Comparison of ENCODE assay signal across 1 cellular context in the genomic region with DNA sequence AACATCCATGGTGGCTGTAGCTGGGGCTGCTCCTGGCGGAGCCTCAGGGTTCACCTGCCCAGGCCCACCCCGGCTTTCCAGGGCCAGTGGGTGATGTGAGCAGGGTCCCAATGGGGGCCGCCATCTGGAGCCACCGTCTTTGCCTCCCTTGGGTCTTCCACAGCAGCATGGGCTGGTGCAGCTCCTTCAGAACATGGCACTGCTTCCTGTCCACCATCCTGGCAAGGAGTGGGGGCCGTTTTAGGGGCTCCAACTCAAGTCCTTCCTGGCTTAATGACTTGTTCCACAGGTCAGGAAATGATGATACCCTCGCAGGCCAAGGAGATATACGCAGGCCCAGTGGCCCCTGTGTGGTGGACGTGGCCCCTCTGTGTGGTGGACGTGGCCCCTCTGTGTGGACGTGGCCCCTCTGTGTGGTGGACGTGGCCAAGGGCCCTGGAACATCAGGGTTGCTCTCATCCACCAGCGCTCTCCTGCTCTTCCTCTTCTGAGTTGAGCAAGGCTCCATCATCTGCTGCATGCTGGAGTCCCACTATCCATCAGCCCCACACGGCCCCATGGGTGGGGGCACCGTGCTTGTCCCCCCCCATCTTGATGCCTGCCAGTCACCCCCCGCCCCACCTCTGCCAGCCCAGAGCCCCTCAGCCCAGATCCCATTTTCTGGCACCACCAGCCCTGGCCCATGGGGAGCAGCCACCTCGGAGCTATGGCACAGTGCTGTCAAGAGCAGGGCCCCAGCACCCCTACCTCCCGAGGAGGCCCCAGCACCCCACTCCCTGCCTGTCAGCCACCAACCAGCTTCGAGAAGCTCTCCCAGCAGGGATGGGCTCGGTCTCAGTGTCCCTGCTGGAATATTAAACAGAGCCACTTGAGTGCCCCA.
TF ChIP-seq lines count a peak whose summit lies in the region.

No MANE protein-coding gene starts in this region.

TF ChIP-seq in HEK293, 187 proteins besides CTCF, POLR2A, EP300 and RAD21 (continued from another document):
- TF ChIP-seq, protein P1, sequence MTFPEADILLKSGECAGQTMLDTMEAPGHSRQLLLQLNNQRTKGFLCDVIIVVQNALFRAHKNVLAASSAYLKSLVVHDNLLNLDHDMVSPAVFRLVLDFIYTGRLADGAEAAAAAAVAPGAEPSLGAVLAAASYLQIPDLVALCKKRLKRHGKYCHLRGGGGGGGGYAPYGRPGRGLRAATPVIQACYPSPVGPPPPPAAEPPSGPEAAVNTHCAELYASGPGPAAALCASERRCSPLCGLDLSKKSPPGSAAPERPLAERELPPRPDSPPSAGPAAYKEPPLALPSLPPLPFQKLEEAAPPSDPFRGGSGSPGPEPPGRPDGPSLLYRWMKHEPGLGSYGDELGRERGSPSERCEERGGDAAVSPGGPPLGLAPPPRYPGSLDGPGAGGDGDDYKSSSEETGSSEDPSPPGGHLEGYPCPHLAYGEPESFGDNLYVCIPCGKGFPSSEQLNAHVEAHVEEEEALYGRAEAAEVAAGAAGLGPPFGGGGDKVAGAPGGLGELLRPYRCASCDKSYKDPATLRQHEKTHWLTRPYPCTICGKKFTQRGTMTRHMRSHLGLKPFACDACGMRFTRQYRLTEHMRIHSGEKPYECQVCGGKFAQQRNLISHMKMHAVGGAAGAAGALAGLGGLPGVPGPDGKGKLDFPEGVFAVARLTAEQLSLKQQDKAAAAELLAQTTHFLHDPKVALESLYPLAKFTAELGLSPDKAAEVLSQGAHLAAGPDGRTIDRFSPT (tag by site-specific recombination; IDR thresholded peaks at IDR 0.05), result no peak
- TF ChIP-seq ZNF214 (tag by site-specific recombination; IDR thresholded peaks at IDR 0.05; ENCODE audit: borderline replicate concordance) (no peak), GLIS2 (tag by site-specific recombination; IDR thresholded peaks at IDR 0.05) (0 out of 2 replicates have a peak, but pooled peaks have one; percentile 30), RBAK (tag by site-specific recombination; IDR thresholded peaks at IDR 0.05) (no peak), ZNF624 (tag by site-specific recombination; IDR thresholded peaks at IDR 0.05) (no peak), KLF16 (tag by site-specific recombination; IDR thresholded peaks at IDR 0.05) (no peak), ZSCAN30 (tag by site-specific recombination; IDR thresholded peaks at IDR 0.05) (no peak), ZNF221 (tag by site-specific recombination; IDR thresholded peaks at IDR 0.05; ENCODE audit: borderline replicate concordance) (no peak), ZNF560 (tag by site-specific recombination; IDR thresholded peaks at IDR 0.05; ENCODE audit: borderline replicate concordance) (no peak)
- TF ChIP-seq, protein P2, sequence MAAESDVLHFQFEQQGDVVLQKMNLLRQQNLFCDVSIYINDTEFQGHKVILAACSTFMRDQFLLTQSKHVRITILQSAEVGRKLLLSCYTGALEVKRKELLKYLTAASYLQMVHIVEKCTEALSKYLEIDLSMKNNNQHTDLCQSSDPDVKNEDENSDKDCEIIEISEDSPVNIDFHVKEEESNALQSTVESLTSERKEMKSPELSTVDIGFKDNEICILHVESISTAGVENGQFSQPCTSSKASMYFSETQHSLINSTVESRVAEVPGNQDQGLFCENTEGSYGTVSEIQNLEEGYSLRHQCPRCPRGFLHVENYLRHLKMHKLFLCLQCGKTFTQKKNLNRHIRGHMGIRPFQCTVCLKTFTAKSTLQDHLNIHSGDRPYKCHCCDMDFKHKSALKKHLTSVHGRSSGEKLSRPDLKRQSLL (tag by site-specific recombination; IDR thresholded peaks at IDR 0.05), result 0 out of 2 replicates have a peak, but pooled peaks have one; percentile 37
- TF ChIP-seq, protein P3, sequence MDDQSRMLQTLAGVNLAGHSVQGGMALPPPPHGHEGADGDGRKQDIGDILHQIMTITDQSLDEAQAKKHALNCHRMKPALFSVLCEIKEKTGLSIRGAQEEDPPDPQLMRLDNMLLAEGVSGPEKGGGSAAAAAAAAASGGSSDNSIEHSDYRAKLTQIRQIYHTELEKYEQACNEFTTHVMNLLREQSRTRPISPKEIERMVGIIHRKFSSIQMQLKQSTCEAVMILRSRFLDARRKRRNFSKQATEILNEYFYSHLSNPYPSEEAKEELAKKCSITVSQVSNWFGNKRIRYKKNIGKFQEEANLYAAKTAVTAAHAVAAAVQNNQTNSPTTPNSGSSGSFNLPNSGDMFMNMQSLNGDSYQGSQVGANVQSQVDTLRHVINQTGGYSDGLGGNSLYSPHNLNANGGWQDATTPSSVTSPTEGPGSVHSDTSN (CRISPR knock-in tag; IDR thresholded peaks at IDR 0.05), result no peak
- TF ChIP-seq, protein P4, sequence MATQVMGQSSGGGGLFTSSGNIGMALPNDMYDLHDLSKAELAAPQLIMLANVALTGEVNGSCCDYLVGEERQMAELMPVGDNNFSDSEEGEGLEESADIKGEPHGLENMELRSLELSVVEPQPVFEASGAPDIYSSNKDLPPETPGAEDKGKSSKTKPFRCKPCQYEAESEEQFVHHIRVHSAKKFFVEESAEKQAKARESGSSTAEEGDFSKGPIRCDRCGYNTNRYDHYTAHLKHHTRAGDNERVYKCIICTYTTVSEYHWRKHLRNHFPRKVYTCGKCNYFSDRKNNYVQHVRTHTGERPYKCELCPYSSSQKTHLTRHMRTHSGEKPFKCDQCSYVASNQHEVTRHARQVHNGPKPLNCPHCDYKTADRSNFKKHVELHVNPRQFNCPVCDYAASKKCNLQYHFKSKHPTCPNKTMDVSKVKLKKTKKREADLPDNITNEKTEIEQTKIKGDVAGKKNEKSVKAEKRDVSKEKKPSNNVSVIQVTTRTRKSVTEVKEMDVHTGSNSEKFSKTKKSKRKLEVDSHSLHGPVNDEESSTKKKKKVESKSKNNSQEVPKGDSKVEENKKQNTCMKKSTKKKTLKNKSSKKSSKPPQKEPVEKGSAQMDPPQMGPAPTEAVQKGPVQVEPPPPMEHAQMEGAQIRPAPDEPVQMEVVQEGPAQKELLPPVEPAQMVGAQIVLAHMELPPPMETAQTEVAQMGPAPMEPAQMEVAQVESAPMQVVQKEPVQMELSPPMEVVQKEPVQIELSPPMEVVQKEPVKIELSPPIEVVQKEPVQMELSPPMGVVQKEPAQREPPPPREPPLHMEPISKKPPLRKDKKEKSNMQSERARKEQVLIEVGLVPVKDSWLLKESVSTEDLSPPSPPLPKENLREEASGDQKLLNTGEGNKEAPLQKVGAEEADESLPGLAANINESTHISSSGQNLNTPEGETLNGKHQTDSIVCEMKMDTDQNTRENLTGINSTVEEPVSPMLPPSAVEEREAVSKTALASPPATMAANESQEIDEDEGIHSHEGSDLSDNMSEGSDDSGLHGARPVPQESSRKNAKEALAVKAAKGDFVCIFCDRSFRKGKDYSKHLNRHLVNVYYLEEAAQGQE (tag by site-specific recombination; IDR thresholded peaks at IDR 0.05), result no peak
- TF ChIP-seq, protein P5, sequence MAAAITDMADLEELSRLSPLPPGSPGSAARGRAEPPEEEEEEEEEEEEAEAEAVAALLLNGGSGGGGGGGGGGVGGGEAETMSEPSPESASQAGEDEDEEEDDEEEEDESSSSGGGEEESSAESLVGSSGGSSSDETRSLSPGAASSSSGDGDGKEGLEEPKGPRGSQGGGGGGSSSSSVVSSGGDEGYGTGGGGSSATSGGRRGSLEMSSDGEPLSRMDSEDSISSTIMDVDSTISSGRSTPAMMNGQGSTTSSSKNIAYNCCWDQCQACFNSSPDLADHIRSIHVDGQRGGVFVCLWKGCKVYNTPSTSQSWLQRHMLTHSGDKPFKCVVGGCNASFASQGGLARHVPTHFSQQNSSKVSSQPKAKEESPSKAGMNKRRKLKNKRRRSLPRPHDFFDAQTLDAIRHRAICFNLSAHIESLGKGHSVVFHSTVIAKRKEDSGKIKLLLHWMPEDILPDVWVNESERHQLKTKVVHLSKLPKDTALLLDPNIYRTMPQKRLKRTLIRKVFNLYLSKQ (tag by site-specific recombination; IDR thresholded peaks at IDR 0.05; ENCODE audit: borderline replicate concordance), result no peak
- TF ChIP-seq, protein P6, sequence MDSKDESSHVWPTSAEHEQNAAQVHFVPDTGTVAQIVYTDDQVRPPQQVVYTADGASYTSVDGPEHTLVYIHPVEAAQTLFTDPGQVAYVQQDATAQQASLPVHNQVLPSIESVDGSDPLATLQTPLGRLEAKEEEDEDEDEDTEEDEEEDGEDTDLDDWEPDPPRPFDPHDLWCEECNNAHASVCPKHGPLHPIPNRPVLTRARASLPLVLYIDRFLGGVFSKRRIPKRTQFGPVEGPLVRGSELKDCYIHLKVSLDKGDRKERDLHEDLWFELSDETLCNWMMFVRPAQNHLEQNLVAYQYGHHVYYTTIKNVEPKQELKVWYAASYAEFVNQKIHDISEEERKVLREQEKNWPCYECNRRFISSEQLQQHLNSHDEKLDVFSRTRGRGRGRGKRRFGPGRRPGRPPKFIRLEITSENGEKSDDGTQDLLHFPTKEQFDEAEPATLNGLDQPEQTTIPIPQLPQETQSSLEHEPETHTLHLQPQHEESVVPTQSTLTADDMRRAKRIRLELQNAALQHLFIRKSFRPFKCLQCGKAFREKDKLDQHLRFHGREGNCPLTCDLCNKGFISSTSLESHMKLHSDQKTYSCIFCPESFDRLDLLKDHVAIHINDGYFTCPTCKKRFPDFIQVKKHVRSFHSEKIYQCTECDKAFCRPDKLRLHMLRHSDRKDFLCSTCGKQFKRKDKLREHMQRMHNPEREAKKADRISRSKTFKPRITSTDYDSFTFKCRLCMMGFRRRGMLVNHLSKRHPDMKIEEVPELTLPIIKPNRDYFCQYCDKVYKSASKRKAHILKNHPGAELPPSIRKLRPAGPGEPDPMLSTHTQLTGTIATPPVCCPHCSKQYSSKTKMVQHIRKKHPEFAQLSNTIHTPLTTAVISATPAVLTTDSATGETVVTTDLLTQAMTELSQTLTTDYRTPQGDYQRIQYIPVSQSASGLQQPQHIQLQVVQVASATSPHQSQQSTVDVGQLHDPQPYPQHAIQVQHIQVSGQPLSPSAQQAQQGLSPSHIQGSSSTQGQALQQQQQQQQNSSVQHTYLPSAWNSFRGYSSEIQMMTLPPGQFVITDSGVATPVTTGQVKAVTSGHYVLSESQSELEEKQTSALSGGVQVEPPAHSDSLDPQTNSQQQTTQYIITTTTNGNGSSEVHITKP (tag by site-specific recombination; IDR thresholded peaks at IDR 0.05), result no peak
- TF ChIP-seq, protein P7, sequence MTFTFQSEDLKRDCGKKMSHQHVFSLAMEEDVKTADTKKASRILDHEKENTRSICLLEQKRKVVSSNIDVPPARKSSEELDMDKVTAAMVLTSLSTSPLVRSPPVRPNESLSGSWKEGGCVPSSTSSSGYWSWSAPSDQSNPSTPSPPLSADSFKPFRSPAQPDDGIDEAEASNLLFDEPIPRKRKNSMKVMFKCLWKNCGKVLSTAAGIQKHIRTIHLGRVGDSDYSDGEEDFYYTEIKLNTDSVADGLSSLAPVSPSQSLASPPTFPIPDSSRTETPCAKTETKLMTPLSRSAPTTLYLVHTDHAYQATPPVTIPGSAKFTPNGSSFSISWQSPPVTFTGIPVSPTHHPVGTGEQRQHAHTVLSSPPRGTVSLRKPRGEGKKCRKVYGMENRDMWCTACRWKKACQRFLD (tag by site-specific recombination; IDR thresholded peaks at IDR 0.05), result no peak
